ENCODE assay signal across 8 cellular contexts in the genomic region with DNA sequence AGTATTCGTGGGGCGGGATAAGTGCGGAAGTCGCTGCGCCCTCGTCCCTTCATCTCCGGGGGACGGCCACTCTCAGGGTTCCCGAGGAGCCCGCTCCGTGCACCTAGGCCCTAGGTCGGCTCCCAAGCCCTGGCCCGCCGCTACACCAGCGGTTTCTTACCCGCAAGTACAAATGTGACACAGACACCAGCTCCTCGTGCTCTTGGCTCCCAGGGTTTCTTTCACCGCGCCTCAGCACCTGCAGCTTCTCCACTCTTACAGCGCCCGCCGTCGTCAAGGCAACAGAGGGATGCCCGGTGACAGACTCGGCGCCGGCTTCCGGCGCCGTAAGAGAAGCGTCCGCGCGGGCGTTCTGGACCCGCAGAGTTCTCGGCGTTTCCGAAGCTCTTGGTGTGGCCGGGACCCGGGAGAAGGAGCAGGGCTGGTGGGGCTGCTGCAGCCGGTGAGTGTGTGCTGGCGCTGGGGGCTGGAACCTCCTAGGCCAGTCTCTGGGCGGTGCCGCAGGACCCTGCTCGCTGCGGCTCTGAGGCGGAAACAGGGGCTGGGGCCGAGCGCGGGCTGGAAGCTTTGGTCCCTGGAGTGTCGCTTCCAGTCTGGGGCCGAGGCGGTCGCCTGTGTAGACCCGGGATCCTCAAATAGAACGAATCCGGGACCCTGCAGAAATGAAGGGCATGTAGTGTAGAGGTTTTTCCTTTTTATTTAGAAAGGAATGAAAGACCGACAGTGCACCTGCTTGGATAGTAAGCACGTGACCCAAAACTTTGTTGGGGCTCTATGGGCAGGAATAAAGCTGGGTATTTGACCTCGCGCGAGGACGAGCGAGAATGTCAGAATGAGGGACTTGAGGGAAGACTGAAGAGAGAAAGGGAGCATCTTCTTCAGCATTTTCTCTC.
DNase-seq lines count a peak whose midpoint lies in the region; ATAC-seq, FAIRE-seq and TF ChIP-seq lines count a peak whose summit lies in the region.

No MANE protein-coding gene starts in this region.

- H3K4me3 ChIP-seq in body of pancreas: peak overlapping the region in 1 of 2 donors; percentile 25
- no peak overlapping the region for H3K4me3 ChIP-seq in kidney (ENCODE audit: low read length in 2 of 2)

- H3K27me3 ChIP-seq in body of pancreas: peaks cover 0 to 8% of the 10 kb centered on the region in 2 donors

- H3K36me3 Mint-ChIP-seq in T-cell: no peaks in the 10 kb centered on the region

- no peaks in the 10 kb centered on the region for H3K36me3 ChIP-seq in body of pancreas (replicated peaks in 1 of 2; ENCODE audit: insufficient read depth in 1 of 2, low read depth in 2 of 2)
- H3K36me3 ChIP-seq in kidney (ENCODE audit: control insufficient read depth in 1 of 2, insufficient read depth in 2 of 2, low read length in 2 of 2): no peaks in the 10 kb centered on the region

- H3K4me1 Mint-ChIP-seq in T-cell: peaks cover 8 to 15% (median 13%) of the 10 kb centered on the region in 3 donors

- H3K27ac Mint-ChIP-seq in T-cell: no peak overlapping the region

- H3K9ac ChIP-seq in kidney (ENCODE audit: low read length in 2 of 2): no peak overlapping the region

- 1 to 2% methylated on average over 35 to 65 of the region's 65 CpGs for WGBS in body of pancreas, 2 donors

- H3K27ac ChIP-seq in body of pancreas: no peak overlapping the region
- H3K27ac ChIP-seq in kidney (ENCODE audit: low read depth in 2 of 2, low read length in 2 of 2): no peak overlapping the region

- intact Hi-C loops in body of pancreas (cut with DNase I): no loop called here
- intact Hi-C loops in kidney (cut with DNase I): no loop called here

- ATAC-seq in GM19328 (IDR thresholded peaks at IDR 0.05; ENCODE audit: unreplicated experiment) (peak; percentile 73), HG03571 (IDR thresholded peaks at IDR 0.05; ENCODE audit: unreplicated experiment) (peak; percentile 81), T-cell (replicated peaks in 1 of 4) (peak; percentile 67 to 85 (median 76)), body of pancreas (peak; percentile 68), GM18873 (IDR thresholded peaks at IDR 0.05; ENCODE audit: low FRiP score, unreplicated experiment) (no peak)

- H3K4me1 ChIP-seq in body of pancreas: peaks cover 5% of the 10 kb centered on the region
- no peaks in the 10 kb centered on the region for H3K4me1 ChIP-seq in kidney (ENCODE audit: control insufficient read depth in 1 of 2, insufficient read depth in 1 of 2, low read depth in 1 of 2, low read length in 2 of 2)

- no peak for FAIRE-seq in kidney (lab: Jason Lieb, UNC)

- TF ChIP-seq CTCF in body of pancreas (IDR thresholded peaks at IDR 0.05) (no peak), kidney (IDR thresholded peaks at IDR 0.05; ENCODE audit: borderline replicate concordance, extremely low read depth, insufficient read depth) (no peak)

- peaks cover 53 to 57% of the 10 kb centered on the region in 2 donors for H3K27me3 Mint-ChIP-seq in T-cell

- no peak for TF ChIP-seq POLR2A in body of pancreas (IDR thresholded peaks at IDR 0.05)

- DNase-seq in AG08396 (ENCODE audit: low spot score): peak; percentile 7
- DNase-seq in T-cell: peak in 32 of 34 experiments; percentile 3 to 45 (median 22)
- peak; percentile 26 to 53 (median 42) for DNase-seq in body of pancreas
- peak; percentile 73 for DNase-seq in kidney
- DNase-seq in stimulated activated CD4-positive, alpha-beta T cell treated with anti-CD3 and anti-CD28 coated beads, Interleukin-15, amount 100 ng/mL, for 24 hours: peak; percentile 81

- H3K9me3 ChIP-seq in body of pancreas (no peaks in the 10 kb centered on the region), kidney (ENCODE audit: control insufficient read depth in 1 of 2, low read length in 2 of 2) (no peaks in the 10 kb centered on the region)

- H3K9me3 Mint-ChIP-seq in T-cell: peaks cover 0 to 4% (median 0%) of the 10 kb centered on the region in 3 donors

- CTCF ChIA-PET in T-cell (lab: Charles Lee): no interaction called here

- H3K4me3 Mint-ChIP-seq in T-cell: peak overlapping the region; percentile 70 to 80 (median 73)

- POLR2A ChIA-PET in T-cell (lab: Charles Lee): no interaction called here

Comparison
In these comparisons a context has a peak if more than half of its experiments do, and no peak if none do; other contexts are left out.
1. DNase-seq: peak in every context shown above with its lines; median percentile 81 in stimulated activated CD4-positive, alpha-beta T cell treated with anti-CD3 and anti-CD28 coated beads, Interleukin-15, amount 100 ng/mL, for 24 hours; 73 in kidney; 42 in body of pancreas; 22 in T-cell; 7 in AG08396.